1 cellular context compared by ENCODE assay signal in the genomic region with DNA sequence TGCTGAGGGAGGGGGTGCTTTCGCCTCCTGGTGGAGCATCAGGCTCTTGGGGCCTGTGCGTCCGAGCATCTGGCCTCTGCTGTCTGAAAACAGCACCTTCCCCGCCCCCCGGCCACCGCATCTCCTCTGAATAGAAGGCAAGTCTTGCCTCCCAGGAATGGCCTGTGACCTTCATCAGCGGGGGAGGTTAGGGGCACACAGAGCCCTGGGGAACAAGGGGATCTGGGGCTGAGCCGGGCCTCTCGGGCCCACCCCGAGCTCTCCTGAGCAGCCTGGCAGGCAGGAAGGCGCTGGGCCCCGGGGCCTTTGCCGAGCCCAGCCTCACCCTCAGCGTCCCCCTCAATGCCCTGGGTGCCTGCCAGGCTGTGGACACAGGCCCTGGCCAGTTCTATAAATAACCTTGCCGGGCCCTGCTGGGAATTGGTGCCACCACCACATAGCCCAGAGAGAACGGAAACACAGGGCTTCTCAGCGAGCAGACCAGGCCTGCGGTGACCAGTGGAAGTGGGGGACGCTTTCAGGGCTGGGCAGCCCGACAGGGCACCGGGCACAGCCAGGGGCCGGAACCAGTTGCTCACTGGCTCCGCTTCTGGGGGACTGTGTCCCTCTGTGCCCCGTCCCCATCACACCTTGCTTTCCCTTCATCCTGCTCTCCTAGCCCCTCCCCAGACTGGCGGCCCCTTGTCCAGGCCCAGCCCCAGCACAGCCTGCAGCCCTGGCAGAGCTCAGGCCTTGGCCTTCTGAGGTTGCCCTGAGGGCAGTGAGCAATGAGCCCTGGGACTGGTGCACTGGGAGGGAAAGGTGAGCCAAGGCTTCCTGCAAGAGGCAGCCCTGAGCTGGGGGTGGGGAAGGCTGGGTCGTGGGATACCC.
TF ChIP-seq lines count a peak whose summit lies in the region.

No MANE protein-coding gene starts in this region.

TF ChIP-seq in A549, 52 proteins besides CTCF, POLR2A, EP300 and RAD21:
- TF ChIP-seq HES2 (IDR thresholded peaks at IDR 0.05), result no peak
- TF ChIP-seq JUN (IDR thresholded peaks at IDR 0.05), result no peak
- TF ChIP-seq ZSCAN20 (CRISPR knock-in tag; IDR thresholded peaks at IDR 0.05), result no peak
- no peak for TF ChIP-seq HEYL (CRISPR knock-in tag; IDR thresholded peaks at IDR 0.05)
- no peak for TF ChIP-seq ELK1 (IDR thresholded peaks at IDR 0.05; ENCODE audit: low read depth, low read length)
- TF ChIP-seq PHF8 (IDR thresholded peaks at IDR 0.05; ENCODE audit: borderline replicate concordance, low read depth), result no peak
- TF ChIP-seq MAFK (IDR thresholded peaks at IDR 0.05; ENCODE audit: partially characterized antibody), result no peak
- TF ChIP-seq RNF2 (IDR thresholded peaks at IDR 0.05; ENCODE audit: borderline replicate concordance, low read depth), result no peak
- TF ChIP-seq KDM5A (IDR thresholded peaks at IDR 0.05), result no peak
- no peak for TF ChIP-seq CBX2 (IDR thresholded peaks at IDR 0.05; ENCODE audit: borderline replicate concordance, low read depth)
- TF ChIP-seq CHD4 (IDR thresholded peaks at IDR 0.05; ENCODE audit: borderline replicate concordance), result no peak
- no peak for TF ChIP-seq CEBPB (IDR thresholded peaks at IDR 0.05)
- no peak for TF ChIP-seq NPAS2 (CRISPR knock-in tag; IDR thresholded peaks at IDR 0.05; ENCODE audit: borderline replicate concordance)
- TF ChIP-seq POLR2AphosphoS2 (conservative IDR thresholded peaks at IDR 0.05; ENCODE audit: low read length), result no peak
- TF ChIP-seq HOXB13 (CRISPR knock-in tag; IDR thresholded peaks at IDR 0.05; ENCODE audit: low read depth), result no peak
- TF ChIP-seq FOSL2 (IDR thresholded peaks at IDR 0.05), result no peak
- TF ChIP-seq FOSL2 (CRISPR knock-in tag; IDR thresholded peaks at IDR 0.05), result no peak
- no peak for TF ChIP-seq TFCP2L1 (CRISPR knock-in tag; IDR thresholded peaks at IDR 0.05)
TF ChIP-seq in A549: peak in this region for 0.
